9 cellular contexts compared by ENCODE assay signal in the genomic region with DNA sequence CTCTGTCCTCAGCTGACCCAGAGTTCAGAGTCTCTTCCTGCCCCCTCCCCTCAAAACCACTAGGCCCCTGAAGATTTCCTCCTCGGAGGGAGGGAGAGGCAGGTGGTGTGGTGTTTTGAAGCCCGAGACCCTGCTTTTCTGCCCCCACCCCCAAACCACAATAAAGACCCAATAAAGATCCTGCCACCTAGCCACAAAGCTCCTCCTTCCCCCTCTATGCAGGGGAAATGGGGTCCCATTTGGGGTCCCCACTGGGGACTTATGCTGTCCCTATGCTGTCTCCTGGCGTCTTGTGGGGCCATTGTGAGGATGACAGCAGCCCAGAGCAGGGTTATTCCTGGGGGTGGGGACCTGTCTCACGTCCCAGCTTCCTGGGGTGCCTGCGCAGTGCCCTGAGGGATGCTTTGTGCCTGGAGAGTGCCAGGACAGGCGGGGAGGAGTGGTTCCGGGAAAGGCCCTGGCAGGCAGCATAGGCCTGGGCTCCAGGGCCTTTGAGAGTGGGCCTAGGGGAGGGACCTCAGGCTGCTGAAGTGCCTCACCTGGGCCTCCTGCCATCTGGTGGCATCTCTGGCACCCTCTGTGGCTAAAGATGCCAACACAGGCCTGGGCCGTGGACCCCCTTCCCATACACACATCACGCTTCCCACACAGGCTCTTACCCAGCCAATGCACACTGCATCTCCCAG. TPM values are rescaled to one million over a fixed set of nuclear protein-coding genes. Genes with fewer than 3 reads are reported as not detected.
A peak's percentile ranks its signal among the peaks of the same experiment; 100 is the strongest.
DNase-seq lines count a peak whose midpoint lies in the region; ATAC-seq lines count a peak whose summit lies in the region.
"Had no signal": no experiment of that assay in that cellular context is flagged by ENCODE, and none has a peak within 500 bp of the region (broad histone marks: within the 10 kb centered on the region; RNA-seq: fewer than 3 reads in every experiment).

No MANE protein-coding gene starts in this region.

- peaks cover 83% of the 10 kb centered on the region for H3K4me1 Mint-ChIP-seq in stimulated activated naive CD8-positive, alpha-beta T cell treated with anti-CD3 and anti-CD28 coated beads, Interleukin-15, Interleukin-2, amounts not matched to agents 100 ng/mL and 50 ng/mL, for 24 hours (ENCODE audit: low read depth)

- peak overlapping the region; percentile 72 for H3K4me3 Mint-ChIP-seq in stimulated activated naive CD8-positive, alpha-beta T cell treated with anti-CD3 and anti-CD28 coated beads, Interleukin-15, Interleukin-2, amounts not matched to agents 100 ng/mL and 50 ng/mL, for 24 hours

- no peak overlapping the region for H3K27ac ChIP-seq in iPS-20b (ENCODE audit: low read length)

- no peak for ATAC-seq in GM21737 (IDR thresholded peaks at IDR 0.05; ENCODE audit: unreplicated experiment)

- H3K9me3 ChIP-seq in adipocyte (ENCODE audit: control insufficient read depth, low read length), result no peaks in the 10 kb centered on the region
- no peaks in the 10 kb centered on the region for H3K9me3 ChIP-seq in iPS-20b (ENCODE audit: insufficient read depth, low read depth, low read length)

- peak overlapping the region; percentile 91 for H3K27ac Mint-ChIP-seq in stimulated activated naive CD8-positive, alpha-beta T cell treated with anti-CD3 and anti-CD28 coated beads, Interleukin-15, Interleukin-2, amounts not matched to agents 100 ng/mL and 50 ng/mL, for 24 hours

- H3K36me3 ChIP-seq in adipocyte (ENCODE audit: control insufficient read depth, insufficient read depth, low read length, severe bottlenecking) (no peaks in the 10 kb centered on the region), iPS-20b (ENCODE audit: insufficient read depth, low read depth, low read length) (no peaks in the 10 kb centered on the region)
- H3K36me3 ChIP-seq: cardiac muscle cell had no signal

- H3K36me3 Mint-ChIP-seq in stimulated activated naive CD8-positive, alpha-beta T cell treated with anti-CD3 and anti-CD28 coated beads, Interleukin-15, Interleukin-2, amounts not matched to agents 100 ng/mL and 50 ng/mL, for 24 hours (ENCODE audit: low read depth), result no peaks in the 10 kb centered on the region

- H3K9me3 Mint-ChIP-seq in stimulated activated naive CD8-positive, alpha-beta T cell treated with anti-CD3 and anti-CD28 coated beads, Interleukin-15, Interleukin-2, amounts not matched to agents 100 ng/mL and 50 ng/mL, for 24 hours, result no peaks in the 10 kb centered on the region

- H3K9ac ChIP-seq in adipocyte (ENCODE audit: low read length) (peak overlapping the region; percentile 96), iPS-20b (ENCODE audit: low read depth, low read length) (peak overlapping the region; percentile 81)

- DNase-seq in C1 segment of cervical spinal cord (lab: John Stamatoyannopoulos, UW), result peak in 8 of 14 donors; percentile 21 to 71 (median 40)
- peak; percentile 12 for DNase-seq in M059J (ENCODE audit: low read depth)
- DNase-seq in adipocyte (ENCODE audit: low read depth), result no peak
- DNase-seq in NCI-H1436 (lab: John Stamatoyannopoulos, UW), result no peak
- no peak for DNase-seq in epidermal melanocyte (ENCODE audit: insufficient read length, low spot score)

- no peaks in the 10 kb centered on the region for H3K27me3 Mint-ChIP-seq in stimulated activated naive CD8-positive, alpha-beta T cell treated with anti-CD3 and anti-CD28 coated beads, Interleukin-15, Interleukin-2, amounts not matched to agents 100 ng/mL and 50 ng/mL, for 24 hours

- H3K4me1 ChIP-seq in adipocyte (ENCODE audit: control insufficient read depth, insufficient read depth, low read length) (peaks cover 77% of the 10 kb centered on the region), iPS-20b (ENCODE audit: insufficient read depth, low read length) (peaks cover 32% of the 10 kb centered on the region; the same call in 1 of the 2 replicates)

- no peaks in the 10 kb centered on the region for H3K27me3 ChIP-seq in adipocyte (replicated peaks; ENCODE audit: control insufficient read depth, insufficient read depth, low read length)
- peaks cover 29% of the 10 kb centered on the region for H3K27me3 ChIP-seq in iPS-20b (ENCODE audit: insufficient read depth, low read length)
- H3K27me3 ChIP-seq: cardiac muscle cell had no signal

- H3K4me3 ChIP-seq in adipocyte (ENCODE audit: low read length) (peak overlapping the region; percentile 73), iPS-20b (ENCODE audit: low read length) (peak overlapping the region; percentile 80)

RNA-seq across cellular contexts. Expression of gene ARMC12, which starts 8.0 kb away (rescaled TPM):
- total RNA-seq in M059J (2014; rRNA removed; shearing (Covaris generic)), result 0.22 TPM in 1 of 2 replicates, not detected in the other

RNA-seq across cellular contexts. Expression of gene FKBP5, which starts 40.1 kb away (rescaled TPM):
- total RNA-seq in M059J (2014; rRNA removed; shearing (Covaris generic)), result 10.7 and 14.9 TPM in 2 replicates

RNA-seq across cellular contexts. Expression of gene CLPSL2, which starts 47.6 kb away (rescaled TPM):
- not detected in 2 replicates for total RNA-seq in M059J (2014; rRNA removed; shearing (Covaris generic))
- total RNA-seq: cardiac muscle cell had no signal

RNA-seq across cellular contexts. Expression of gene CLPSL1, which starts 52.0 kb away (rescaled TPM):
- not detected in 2 replicates for total RNA-seq in M059J (2014; rRNA removed; shearing (Covaris generic))
- total RNA-seq: cardiac muscle cell had no signal

Comparison
In these comparisons a context has a peak if more than half of its experiments do, and no peak if none do; other contexts are left out.
1. DNase-seq: peak in C1 segment of cervical spinal cord (8 of 14) and M059J (single experiment); none in adipocyte (single experiment), NCI-H1436 (single experiment) and epidermal melanocyte (single experiment).